ENCODE assay signal across 12 cellular contexts in the genomic region with DNA sequence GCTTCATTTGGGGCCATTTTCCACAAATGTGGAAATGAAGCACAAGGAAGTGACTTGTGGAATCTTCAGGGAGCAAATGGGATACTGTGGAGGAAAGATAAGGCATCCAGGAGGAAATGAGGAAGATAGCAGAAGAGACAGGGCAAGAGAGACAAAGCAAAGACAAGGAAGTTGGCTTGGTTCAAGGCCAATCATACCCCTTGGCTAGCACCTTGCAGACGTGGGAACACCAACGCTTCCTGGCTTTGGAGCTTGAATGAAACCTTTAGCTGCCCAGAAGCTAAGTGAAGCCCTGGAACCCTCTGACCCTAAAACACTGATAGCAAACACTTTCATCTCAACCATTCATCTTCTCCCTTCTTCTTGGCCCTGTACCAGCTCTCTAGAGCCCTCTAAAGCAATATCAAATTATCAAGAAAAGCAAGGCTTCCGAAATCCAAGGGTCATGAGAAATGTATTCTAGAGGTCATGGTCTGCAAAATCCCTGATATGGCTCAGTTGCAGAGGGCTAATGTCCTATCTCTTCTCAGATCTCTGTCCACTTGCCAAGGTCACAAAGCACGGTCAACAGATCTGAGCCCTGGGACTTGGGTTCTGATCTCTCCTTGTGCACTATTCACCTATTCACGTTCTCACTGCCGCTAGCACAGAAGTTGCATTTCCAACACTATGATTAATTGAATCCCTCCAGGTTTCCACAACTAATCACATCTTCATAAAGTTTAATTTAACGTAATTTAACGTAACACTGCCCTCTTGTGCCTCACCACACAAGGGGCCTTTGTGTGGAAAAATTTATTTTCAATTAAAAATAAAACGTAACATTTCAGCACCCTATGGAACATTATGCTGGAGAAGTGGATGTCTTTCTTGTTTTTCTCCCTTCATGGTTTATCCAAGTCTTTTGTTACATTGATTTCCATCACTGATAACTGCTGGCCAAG.
DNase-seq lines count a peak whose midpoint lies in the region; ATAC-seq and TF ChIP-seq lines count a peak whose summit lies in the region.
"Had no signal": no experiment of that assay in that cellular context is flagged by ENCODE, and none has a peak within 500 bp of the region (broad histone marks: within the 10 kb centered on the region; RNA-seq: fewer than 3 reads in every experiment).

No MANE protein-coding gene starts in this region.

- H3K9ac ChIP-seq in colonic mucosa (ENCODE audit: low read depth in 2 of 2, low read length in 2 of 2), result no peak overlapping the region
- H3K9ac ChIP-seq in trophoblast cell (ENCODE audit: low read length), result no peak overlapping the region

- H2AFZ ChIP-seq in trophoblast cell (ENCODE audit: insufficient read depth, low read length, poor library complexity), result no peak overlapping the region

- H2AK5ac ChIP-seq in trophoblast cell (ENCODE audit: low read length), result no peak overlapping the region

- H4K91ac ChIP-seq in trophoblast cell (ENCODE audit: low read depth, low read length), result no peak overlapping the region

- no peaks in the 10 kb centered on the region for H3K4me1 Mint-ChIP-seq in T-helper 17 cell

- H3K9me3 ChIP-seq in colonic mucosa (no peaks in the 10 kb centered on the region), aorta (ENCODE audit: control insufficient read depth, low read length) (no peaks in the 10 kb centered on the region), T-helper 17 cell (ENCODE audit: control insufficient read depth, low read length, poor library complexity, severe bottlenecking) (no peaks in the 10 kb centered on the region), trophoblast cell (ENCODE audit: insufficient read depth, low read depth, low read length) (no peaks in the 10 kb centered on the region)

- H3K79me2 ChIP-seq in trophoblast cell (ENCODE audit: control insufficient read depth, insufficient read depth, low read length, poor library complexity), result no peaks in the 10 kb centered on the region

- no peak overlapping the region for H3K18ac ChIP-seq in trophoblast cell (ENCODE audit: low read length)

- TF ChIP-seq CTCF in colonic mucosa (IDR thresholded peaks at IDR 0.05), result peak; percentile 29
- no peak for TF ChIP-seq CTCF in GM13977 (IDR thresholded peaks at IDR 0.05; ENCODE audit: extremely low read depth, insufficient read depth, missing control alignments)

- no peak overlapping the region for H4K8ac ChIP-seq in trophoblast cell (ENCODE audit: low read depth, low read length)

- no peak overlapping the region for H3K23ac ChIP-seq in trophoblast cell (ENCODE audit: low read length)

- no peak overlapping the region for H2BK12ac ChIP-seq in trophoblast cell (ENCODE audit: low read length)

- no peaks in the 10 kb centered on the region for H3K27me3 ChIP-seq in colonic mucosa
- H3K27me3 ChIP-seq in aorta (ENCODE audit: control insufficient read depth in 1 of 2, insufficient read depth in 2 of 2, low read length in 1 of 2), result no peaks in the 10 kb centered on the region
- no peaks in the 10 kb centered on the region for H3K27me3 ChIP-seq in trophoblast cell (ENCODE audit: insufficient read depth, low read length)
- H3K27me3 ChIP-seq: spleen had no signal

- in situ Hi-C loops in GM13977 (cut with MboI; ENCODE audit: low pct_unique_long_range_greater_than_20kb, low sequenced_read_pairs, unreplicated experiment), result no loop called here

- intact Hi-C loops in left cardiac atrium (cut with DNase I) (loop anchor here (5.0 to 10.0 kb wide), 2 partner anchors 711 to 713 kb away; no protein-coding TSS in a partner anchor), cardiac septum (cut with DNase I) (loop anchor here (2.0 to 10.0 kb wide), 2 partner anchors 561 to 713 kb away; a partner anchor contains a TSS), colonic mucosa (cut with DNase I) (loop anchor here (5.0 kb wide), 1 partner anchor 713 kb away; no protein-coding TSS in a partner anchor), aorta (cut with DNase I) (loop anchor here in 1 of 2 donors (2.0 to 10.0 kb wide), 2 partner anchors 561 to 713 kb away; a partner anchor contains a TSS)

- no peak overlapping the region for H2BK5ac ChIP-seq in trophoblast cell (ENCODE audit: low read depth, low read length, poor library complexity)

- no peak overlapping the region for H3K14ac ChIP-seq in trophoblast cell (ENCODE audit: low read length)

- H3K4ac ChIP-seq in trophoblast cell (ENCODE audit: low read depth, low read length), result no peak overlapping the region

- peak; percentile 38 to 63 for ATAC-seq in left cardiac atrium
- peak; percentile 21 for ATAC-seq in aorta (ENCODE audit: low FRiP score)
- ATAC-seq in T-helper 17 cell, result no peak
- ATAC-seq: activated naive CD4-positive, alpha-beta T cell treated with anti-CD3 and anti-CD28 coated beads, Interleukin-2, amount 50 U/mL, for 72 hours had no signal

- H3K4me3 Mint-ChIP-seq in T-helper 17 cell, result no peak overlapping the region

- H4K12ac ChIP-seq in trophoblast cell (ENCODE audit: low read depth, low read length), result no peak overlapping the region

- H3K27ac ChIP-seq in colonic mucosa, result no peak overlapping the region
- no peak overlapping the region for H3K27ac ChIP-seq in aorta (ENCODE audit: low read depth in 1 of 2, low read length in 2 of 2)
- no peak overlapping the region for H3K27ac ChIP-seq in trophoblast cell (ENCODE audit: low read depth, low read length)
- H3K27ac ChIP-seq: spleen, WERI-Rb-1 had no signal

- no peak overlapping the region for H3K4me2 ChIP-seq in trophoblast cell (ENCODE audit: low read length)

- no peak overlapping the region for H3K4me3 ChIP-seq in colonic mucosa
- no peak overlapping the region for H3K4me3 ChIP-seq in aorta (ENCODE audit: low read length in 2 of 2)
- no peak overlapping the region for H3K4me3 ChIP-seq in trophoblast cell (ENCODE audit: low read depth, low read length)
- H3K4me3 ChIP-seq: spleen had no signal

- WGBS in aorta, 2 donors, result 36 to 38% methylated on average over 9 of the region's 9 CpGs
- no CpG with 5 or more reads among the region's 9 CpGs for WGBS in trophoblast cell (ENCODE audit: extremely low coverage, insufficient coverage, insufficient read length)

- no peak overlapping the region for H3K27ac Mint-ChIP-seq in T-helper 17 cell
- H3K27ac Mint-ChIP-seq: activated naive CD4-positive, alpha-beta T cell treated with anti-CD3 and anti-CD28 coated beads, Interleukin-2, amount 50 U/mL, for 72 hours had no signal

- DNase-seq in left cardiac atrium (no peak), cardiac septum (ENCODE audit: low spot score) (no peak), colonic mucosa (no peak), lung microvascular endothelial cell (ENCODE audit: low read depth in 2 of 2) (peak; percentile 50 to 75), aorta (no peak), T-helper 17 cell (no peak), GM13977 (ENCODE audit: low spot score) (no peak), trophoblast cell (no peak)
- DNase-seq: NCI-H524 treated with DMSO at 0.1 percent for 48 hours, spleen, WERI-Rb-1 had no signal

- no peak overlapping the region for H2BK120ac ChIP-seq in trophoblast cell (ENCODE audit: insufficient read depth, low read length, poor library complexity)

- no peaks in the 10 kb centered on the region for H3K4me1 ChIP-seq in colonic mucosa
- H3K4me1 ChIP-seq in aorta (ENCODE audit: control insufficient read depth in 1 of 2, insufficient read depth in 2 of 2, low read length in 2 of 2), result no peaks in the 10 kb centered on the region
- no peaks in the 10 kb centered on the region for H3K4me1 ChIP-seq in trophoblast cell (ENCODE audit: control insufficient read depth in 1 of 2, insufficient read depth in 2 of 2, low read length in 2 of 2)

- H3K27me3 Mint-ChIP-seq in T-helper 17 cell, result no peaks in the 10 kb centered on the region

- no peaks in the 10 kb centered on the region for H3K36me3 ChIP-seq in colonic mucosa
- H3K36me3 ChIP-seq in aorta (ENCODE audit: control insufficient read depth in 1 of 2, insufficient read depth in 2 of 2, low read length in 1 of 2), result no peaks in the 10 kb centered on the region
- no peaks in the 10 kb centered on the region for H3K36me3 ChIP-seq in trophoblast cell (ENCODE audit: control insufficient read depth in 1 of 2, insufficient read depth in 2 of 2, low read length in 2 of 2)
- H3K36me3 ChIP-seq: spleen, WERI-Rb-1 had no signal

- H3K79me1 ChIP-seq in trophoblast cell (ENCODE audit: low read length), result peaks cover 1% of the 10 kb centered on the region

- no peaks in the 10 kb centered on the region for H3K36me3 Mint-ChIP-seq in T-helper 17 cell (ENCODE audit: low read depth)

Comparison
In these comparisons a context has a peak if more than half of its experiments do, and no peak if none do; other contexts are left out.
1. DNase-seq: peak in lung microvascular endothelial cell (2 of 2); none in left cardiac atrium (single experiment), cardiac septum (single experiment), colonic mucosa (single experiment), aorta (0 of 2), T-helper 17 cell (0 of 3), GM13977 (single experiment) and trophoblast cell (0 of 2).